Comparison of ENCODE assay signal across 28 cellular contexts in the genomic region with DNA sequence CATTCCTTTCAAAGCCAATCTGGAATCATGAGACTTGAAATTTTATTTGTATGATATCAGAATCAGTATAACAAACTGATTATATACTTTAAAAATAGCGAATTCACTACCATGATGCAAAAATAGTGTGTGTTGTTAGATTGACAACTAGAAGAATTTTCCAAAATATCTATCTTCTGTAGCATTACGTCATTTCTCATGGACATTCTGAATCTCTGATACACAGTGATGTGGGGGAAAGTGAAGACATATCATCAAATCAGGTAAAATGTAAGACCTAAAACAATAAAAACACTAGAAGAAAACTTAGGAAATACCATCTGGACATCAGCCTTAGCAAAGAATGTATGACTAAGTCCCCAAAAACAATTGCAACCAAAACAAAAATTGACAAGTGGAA.
"Had no signal": no experiment of that assay in that cellular context is flagged by ENCODE, and none has a peak within 500 bp of the region (broad histone marks: within the 10 kb centered on the region; RNA-seq: fewer than 3 reads in every experiment).

No MANE protein-coding gene starts in this region.

- H3K27me3 Mint-ChIP-seq: dendritic cell treated with granulocyte-macrophage colony-stimulating factor and Interleukin-4, amounts not matched to agents 40 ng/mL and 50 ng/mL, for 4 days; effector memory CD8-positive, alpha-beta T cell had no signal

- H3K9me3 ChIP-seq: colonic mucosa, gastrocnemius medialis had no signal

- H3K27ac Mint-ChIP-seq: dendritic cell treated with granulocyte-macrophage colony-stimulating factor and Interleukin-4, amounts not matched to agents 40 ng/mL and 50 ng/mL, for 4 days; effector memory CD8-positive, alpha-beta T cell; endodermal cell had no signal

- H3K4me3 ChIP-seq: colonic mucosa, coronary artery, dorsolateral prefrontal cortex, esophagus muscularis mucosa, esophagus squamous epithelium, gastrocnemius medialis, gastroesophageal sphincter, heart left ventricle, heart right ventricle had no signal

- H3K27me3 ChIP-seq: colonic mucosa, dorsolateral prefrontal cortex, esophagus muscularis mucosa, esophagus squamous epithelium, foreskin keratinocyte, gastrocnemius medialis, gastroesophageal sphincter, heart left ventricle, heart right ventricle had no signal

- H3K36me3 ChIP-seq: colonic mucosa, esophagus muscularis mucosa, esophagus squamous epithelium, gastrocnemius medialis, gastroesophageal sphincter, heart left ventricle, heart right ventricle had no signal

- H3K4me3 Mint-ChIP-seq: dendritic cell treated with granulocyte-macrophage colony-stimulating factor and Interleukin-4, amounts not matched to agents 40 ng/mL and 50 ng/mL, for 4 days; effector memory CD8-positive, alpha-beta T cell; endodermal cell had no signal

- DNase-seq: colonic mucosa; cortex of kidney; dermis blood vessel endothelial cell; dorsolateral prefrontal cortex; effector CD4-positive, alpha-beta T cell; effector CD8-positive, alpha-beta T cell; effector memory CD4-positive, alpha-beta T cell; effector memory CD8-positive, alpha-beta T cell; endodermal cell; erythroblast; esophagus squamous epithelium; foreskin fibroblast; foreskin keratinocyte; foreskin melanocyte; gastrocnemius medialis; glutamatergic neuron; head of caudate nucleus; heart left ventricle; heart right ventricle had no signal

- FAIRE-seq: colon, endometrium, endothelial cell of umbilical vein had no signal

- ATAC-seq: effector memory CD8-positive, alpha-beta T cell; esophagus mucosa; foreskin keratinocyte; gastrocnemius medialis; gastroesophageal sphincter; heart left ventricle; heart right ventricle had no signal

- H3K4me1 ChIP-seq: colonic mucosa, esophagus muscularis mucosa, esophagus squamous epithelium, foreskin keratinocyte, gastrocnemius medialis, gastroesophageal sphincter, heart left ventricle, heart right ventricle had no signal

- H3K27ac ChIP-seq: colonic mucosa, coronary artery, dorsolateral prefrontal cortex, epithelial cell of prostate, esophagus muscularis mucosa, esophagus squamous epithelium, foreskin keratinocyte, gastrocnemius medialis, gastroesophageal sphincter, heart left ventricle, heart right ventricle had no signal

- H3K4me1 Mint-ChIP-seq: endodermal cell had no signal
